ENCODE assay signal across 9 cellular contexts in genomic region chr19:1131718-1132552, GRCh38. TPM values are rescaled to one million over a fixed set of nuclear protein-coding genes. Genes with fewer than 3 reads are reported as not detected.
DNase-seq lines count a peak whose midpoint lies in the region; ATAC-seq and TF ChIP-seq lines count a peak whose summit lies in the region.
"Had no signal": no experiment of that assay in that cellular context is flagged by ENCODE, and none has a peak within 500 bp of the region (broad histone marks: within the 10 kb centered on the region; RNA-seq: fewer than 3 reads in every experiment).

No MANE protein-coding gene starts in this region.

- DNase-seq in AG08396 (ENCODE audit: low spot score) (peak; percentile 90), chondrocyte (ENCODE audit: low spot score) (no peak), kidney tubule cell (ENCODE audit: low spot score) (peak; percentile 86), NCI-H345 treated with DMSO at 0.1 percent for 48 hours (lab: John Stamatoyannopoulos, UW; ENCODE audit: unreplicated experiment) (no peak)
- DNase-seq in stimulated activated CD4-positive, alpha-beta T cell treated with anti-CD3 and anti-CD28 coated beads, Interleukin-1b, Interleukin-23, amount 100 ng/mL, for 24 hours (ENCODE audit: low read depth in 4 of 4, low spot score in 1 of 4), result peak; percentile 58 to 91 (median 78)

- H3K9me3 Mint-ChIP-seq in IgD-negative memory B cell (no peaks in the 10 kb centered on the region), chondrocyte (ENCODE audit: low read depth) (no peaks in the 10 kb centered on the region)

- H3K4me3 Mint-ChIP-seq in IgD-negative memory B cell (peak overlapping the region; percentile 83 to 93 (median 90)), chondrocyte (ENCODE audit: unreplicated experiment) (peak overlapping the region; percentile 80)

- peak; percentile 51 for ATAC-seq in GM19324 (IDR thresholded peaks at IDR 0.05; ENCODE audit: low FRiP score, unreplicated experiment)
- ATAC-seq in activated CD4-positive, CD25-positive, alpha-beta regulatory T cell treated with anti-CD3 and anti-CD28 coated beads, Interleukin-2, amount 50 U/mL, for 24 hours, result peak; percentile 78
- ATAC-seq: HCT116 had no signal

- H3K27ac Mint-ChIP-seq in IgD-negative memory B cell (peak overlapping the region; percentile 90 to 93 (median 92)), chondrocyte (ENCODE audit: unreplicated experiment) (peak overlapping the region; percentile 87)

- no peaks in the 10 kb centered on the region for H3K27me3 Mint-ChIP-seq in IgD-negative memory B cell
- H3K27me3 Mint-ChIP-seq in chondrocyte (ENCODE audit: low read depth), result no peaks in the 10 kb centered on the region

- TF ChIP-seq CTCF in chondrocyte (IDR thresholded peaks at IDR 0.05), result peak; percentile 54

- H3K4me1 Mint-ChIP-seq in IgD-negative memory B cell (peaks cover 12 to 18% (median 17%) of the 10 kb centered on the region in 3 donors), chondrocyte (ENCODE audit: low read depth) (peaks cover 34% of the 10 kb centered on the region)

- H3K36me3 Mint-ChIP-seq in IgD-negative memory B cell (no peaks in the 10 kb centered on the region), chondrocyte (ENCODE audit: low read depth) (no peaks in the 10 kb centered on the region)

RNA-seq across cellular contexts. Expression of gene GPX4, which starts 28.1 kb away (rescaled TPM):
- 460 TPM for polyA plus RNA-seq in IgD-negative memory B cell
- 240 to 246 TPM (median 245 TPM) in 3 replicates for total RNA-seq in chondrocyte

RNA-seq across cellular contexts. Expression of gene POLR2E, which starts 36.8 kb away (rescaled TPM):
- 237 TPM for polyA plus RNA-seq in IgD-negative memory B cell
- 110 to 119 TPM (median 113 TPM) in 3 replicates for total RNA-seq in chondrocyte

RNA-seq across cellular contexts. Expression of gene SBNO2, which starts 42.1 kb away (rescaled TPM):
- polyA plus RNA-seq in IgD-negative memory B cell, result 2.1 TPM
- total RNA-seq in chondrocyte, result 25.9 to 46.0 TPM (median 45.6 TPM) in 3 replicates

Comparison
In these comparisons a context has a peak if more than half of its experiments do, and no peak if none do; other contexts are left out.
1. DNase-seq: peak in AG08396 (single experiment), kidney tubule cell (single experiment) and stimulated activated CD4-positive, alpha-beta T cell treated with anti-CD3 and anti-CD28 coated beads, Interleukin-1b, Interleukin-23, amount 100 ng/mL, for 24 hours (4 of 4); none in chondrocyte (single experiment) and NCI-H345 treated with DMSO at 0.1 percent for 48 hours (single experiment).